7 cellular contexts compared by ENCODE assay signal in the genomic region with DNA sequence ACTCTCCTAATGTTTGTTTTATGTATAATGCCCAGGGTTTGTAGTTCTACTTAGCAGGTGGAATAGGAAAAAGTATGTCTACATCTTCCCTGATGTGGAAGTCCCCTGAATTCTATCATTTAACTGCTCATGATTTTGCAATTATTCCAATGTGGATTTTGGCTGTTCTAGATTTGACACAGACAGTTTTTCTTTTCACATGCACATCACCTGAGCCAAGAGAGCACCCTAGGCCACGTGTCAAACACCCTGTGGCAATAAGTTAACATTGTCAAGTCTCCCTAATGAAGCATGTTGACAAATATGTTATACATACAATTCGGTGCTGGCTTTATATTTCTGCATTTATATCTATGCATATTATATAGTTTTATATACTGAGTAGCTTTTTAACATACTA.
"Had no signal": no experiment of that assay in that cellular context is flagged by ENCODE, and none has a peak within 500 bp of the region (broad histone marks: within the 10 kb centered on the region; RNA-seq: fewer than 3 reads in every experiment).

No MANE protein-coding gene starts in this region.

- H3K36me3 ChIP-seq: HAP-1 had no signal

- ATAC-seq: HCT116 had no signal

- H3K4me3 ChIP-seq: GM23248, HAP-1 had no signal

- H3K9ac ChIP-seq: GM23248 had no signal

- DNase-seq: GM23248, GOT3, HFFc6, IMR-90 had no signal

- H2AFZ ChIP-seq: GM23248 had no signal

- H3K4me1 ChIP-seq: HAP-1 had no signal

- H3K9me3 ChIP-seq: HAP-1 had no signal

- H3K27ac ChIP-seq: GM23248, HL-60 had no signal
